ENCODE assay signal across 8 cellular contexts in the genomic region with DNA sequence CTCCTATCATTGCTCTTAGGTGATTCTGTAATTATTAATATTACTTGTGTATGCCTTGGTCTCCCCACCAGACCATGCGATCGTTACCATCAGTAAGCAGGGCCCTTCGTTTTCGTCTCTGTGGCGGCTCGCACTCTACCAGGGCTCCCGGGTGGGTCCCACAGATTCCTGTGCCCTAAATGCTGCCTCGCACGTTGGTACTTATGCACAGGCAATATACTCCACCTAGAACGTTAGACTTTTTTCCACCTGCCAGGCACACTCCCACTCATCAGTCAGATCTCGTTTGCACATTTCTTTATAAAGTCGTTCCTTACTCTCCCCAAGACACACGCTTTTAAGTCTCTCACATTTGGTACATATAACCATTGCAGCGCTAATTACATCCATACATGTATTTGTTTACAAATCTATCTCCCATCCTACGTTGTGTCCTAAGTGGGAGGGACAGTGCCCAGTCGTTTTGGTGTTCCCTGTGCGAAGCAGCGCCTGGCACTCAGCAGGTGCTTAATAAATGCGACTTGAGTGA. TPM values are rescaled to one million over a fixed set of nuclear protein-coding genes. Genes with fewer than 3 reads are reported as not detected.
DNase-seq lines count a peak whose midpoint lies in the region; ATAC-seq and TF ChIP-seq lines count a peak whose summit lies in the region.

No MANE protein-coding gene starts in this region.

- H3K9ac ChIP-seq in iPS-15b (ENCODE audit: low read depth, low read length) = no peak overlapping the region

- H3K9me3 ChIP-seq in iPS-15b (ENCODE audit: control insufficient read depth, insufficient read depth, low read length) = no peaks in the 10 kb centered on the region

- H3K27me3 Mint-ChIP-seq in WTC11 (ENCODE audit: low read depth) = peaks cover 41% of the 10 kb centered on the region

- H3K9me3 Mint-ChIP-seq in WTC11 = no peaks in the 10 kb centered on the region
- no peaks in the 10 kb centered on the region for H3K9me3 Mint-ChIP-seq in stimulated activated effector memory CD8-positive, alpha-beta T cell treated with anti-CD3 and anti-CD28 coated beads, Interleukin-12 subunit alpha, Interleukin-12 subunit beta, amount 100 ng/mL, for 72 hours

- peaks cover 31% of the 10 kb centered on the region for H3K4me1 Mint-ChIP-seq in WTC11
- peaks cover 36% of the 10 kb centered on the region for H3K4me1 Mint-ChIP-seq in stimulated activated effector memory CD8-positive, alpha-beta T cell treated with anti-CD3 and anti-CD28 coated beads, Interleukin-12 subunit alpha, Interleukin-12 subunit beta, amount 100 ng/mL, for 72 hours

- H3K27me3 ChIP-seq in iPS-15b (ENCODE audit: control insufficient read depth, insufficient read depth, low read length) = peaks cover 20% of the 10 kb centered on the region

- H3K4me1 ChIP-seq in iPS-15b (ENCODE audit: control insufficient read depth, insufficient read depth, low read length) = peaks cover 4% of the 10 kb centered on the region

- CTCF ChIA-PET in WTC11 (lab: Charles Lee) = interaction anchor here (0.8 to 1.0 kb wide), 2 partner anchors 18 to 189 kb away, joined by 3 to 4 read pairs; no protein-coding TSS in a partner anchor

- H3K4me3 ChIP-seq in iPS-15b (ENCODE audit: low read depth, low read length) = peak overlapping the region; percentile 76

- H3K36me3 ChIP-seq in iPS-15b (ENCODE audit: control insufficient read depth, insufficient read depth, low read length) = no peaks in the 10 kb centered on the region

- H3K4me3 Mint-ChIP-seq in WTC11 = peak overlapping the region; percentile 77
- H3K4me3 Mint-ChIP-seq in stimulated activated effector memory CD8-positive, alpha-beta T cell treated with anti-CD3 and anti-CD28 coated beads, Interleukin-12 subunit alpha, Interleukin-12 subunit beta, amount 100 ng/mL, for 72 hours = peak overlapping the region; percentile 80

- H3K36me3 Mint-ChIP-seq in WTC11 = peaks cover 16% of the 10 kb centered on the region
- peaks cover 5% of the 10 kb centered on the region for H3K36me3 Mint-ChIP-seq in stimulated activated effector memory CD8-positive, alpha-beta T cell treated with anti-CD3 and anti-CD28 coated beads, Interleukin-12 subunit alpha, Interleukin-12 subunit beta, amount 100 ng/mL, for 72 hours

- no peak for TF ChIP-seq CTCF in WTC11 (IDR thresholded peaks at IDR 0.05)

- DNase-seq in WTC11 (ENCODE audit: low spot score) (no peak), NCI-H2227 treated with DMSO at 0.1 percent for 48 hours (lab: John Stamatoyannopoulos, UW) (no peak), KG1 (lab: John Stamatoyannopoulos, UW) (no peak)
- DNase-seq in stimulated activated effector memory CD8-positive, alpha-beta T cell treated with anti-CD3 and anti-CD28 coated beads, Interleukin-12 subunit alpha, Interleukin-12 subunit beta, amount 100 ng/mL, for 72 hours (ENCODE audit: low spot score in 2 of 2) = no peak

- H3K27ac Mint-ChIP-seq in WTC11 = peak overlapping the region; percentile 75
- peak overlapping the region; percentile 86 for H3K27ac Mint-ChIP-seq in stimulated activated effector memory CD8-positive, alpha-beta T cell treated with anti-CD3 and anti-CD28 coated beads, Interleukin-12 subunit alpha, Interleukin-12 subunit beta, amount 100 ng/mL, for 72 hours

- ATAC-seq in HG02943 (IDR thresholded peaks at IDR 0.05; ENCODE audit: low read depth, unreplicated experiment) (peak; percentile 25), WTC11 (no peak), GM19023 (IDR thresholded peaks at IDR 0.05; ENCODE audit: unreplicated experiment) (no peak), HG02678 (IDR thresholded peaks at IDR 0.05; ENCODE audit: unreplicated experiment) (no peak)
- ATAC-seq in stimulated activated effector memory CD8-positive, alpha-beta T cell treated with anti-CD3 and anti-CD28 coated beads, Interleukin-12 subunit alpha, Interleukin-12 subunit beta, amount 100 ng/mL, for 72 hours = no peak

- POLR2A ChIA-PET in WTC11 (lab: Charles Lee) = no interaction called here

TF ChIP-seq in WTC11, 78 proteins besides CTCF, POLR2A, EP300 and RAD21:
- TF ChIP-seq ZBTB21 (CRISPR knock-in tag; IDR thresholded peaks at IDR 0.05; ENCODE audit: borderline replicate concordance) (0 out of 2 replicates have a peak, but pooled peaks have one; percentile 48), NFE2L1 (CRISPR knock-in tag; IDR thresholded peaks at IDR 0.05) (no peak)
- TF ChIP-seq, protein P1, sequence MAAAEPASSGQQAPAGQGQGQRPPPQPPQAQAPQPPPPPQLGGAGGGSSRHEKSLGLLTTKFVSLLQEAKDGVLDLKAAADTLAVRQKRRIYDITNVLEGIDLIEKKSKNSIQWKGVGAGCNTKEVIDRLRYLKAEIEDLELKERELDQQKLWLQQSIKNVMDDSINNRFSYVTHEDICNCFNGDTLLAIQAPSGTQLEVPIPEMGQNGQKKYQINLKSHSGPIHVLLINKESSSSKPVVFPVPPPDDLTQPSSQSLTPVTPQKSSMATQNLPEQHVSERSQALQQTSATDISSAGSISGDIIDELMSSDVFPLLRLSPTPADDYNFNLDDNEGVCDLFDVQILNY (CRISPR knock-in tag; IDR thresholded peaks at IDR 0.05) = no peak
- TF ChIP-seq, protein P2, sequence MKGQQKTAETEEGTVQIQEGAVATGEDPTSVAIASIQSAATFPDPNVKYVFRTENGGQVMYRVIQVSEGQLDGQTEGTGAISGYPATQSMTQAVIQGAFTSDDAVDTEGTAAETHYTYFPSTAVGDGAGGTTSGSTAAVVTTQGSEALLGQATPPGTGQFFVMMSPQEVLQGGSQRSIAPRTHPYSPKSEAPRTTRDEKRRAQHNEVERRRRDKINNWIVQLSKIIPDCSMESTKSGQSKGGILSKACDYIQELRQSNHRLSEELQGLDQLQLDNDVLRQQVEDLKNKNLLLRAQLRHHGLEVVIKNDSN (CRISPR knock-in tag; IDR thresholded peaks at IDR 0.05) = 0 out of 2 replicates have a peak, but pooled peaks have one; percentile 44
- TF ChIP-seq, protein P3, sequence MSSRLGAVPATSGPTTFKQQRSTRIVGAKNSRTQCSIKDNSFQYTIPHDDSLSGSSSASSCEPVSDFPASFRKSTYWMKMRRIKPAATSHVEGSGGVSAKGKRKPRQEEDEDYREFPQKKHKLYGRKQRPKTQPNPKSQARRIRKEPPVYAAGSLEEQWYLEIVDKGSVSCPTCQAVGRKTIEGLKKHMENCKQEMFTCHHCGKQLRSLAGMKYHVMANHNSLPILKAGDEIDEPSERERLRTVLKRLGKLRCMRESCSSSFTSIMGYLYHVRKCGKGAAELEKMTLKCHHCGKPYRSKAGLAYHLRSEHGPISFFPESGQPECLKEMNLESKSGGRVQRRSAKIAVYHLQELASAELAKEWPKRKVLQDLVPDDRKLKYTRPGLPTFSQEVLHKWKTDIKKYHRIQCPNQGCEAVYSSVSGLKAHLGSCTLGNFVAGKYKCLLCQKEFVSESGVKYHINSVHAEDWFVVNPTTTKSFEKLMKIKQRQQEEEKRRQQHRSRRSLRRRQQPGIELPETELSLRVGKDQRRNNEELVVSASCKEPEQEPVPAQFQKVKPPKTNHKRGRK (CRISPR knock-in tag; IDR thresholded peaks at IDR 0.05; ENCODE audit: borderline replicate concordance) = no peak

RNA-seq across cellular contexts. Expression of a gene that starts 0.9 kb away (rescaled TPM):
- 22.2 to 24.0 TPM (median 23.6 TPM) in 3 replicates for total RNA-seq in WTC11 (2021)
